In genomic region chr10:30988831-30989458, GRCh38 we compare ENCODE assay signal across 2 cellular contexts.
TF ChIP-seq lines count a peak whose summit lies in the region.

No MANE protein-coding gene starts in this region.

TF ChIP-seq in endothelial cell of umbilical vein, 7 proteins besides CTCF, POLR2A, EP300 and RAD21 (continued from another document):
- TF ChIP-seq JUN (IDR thresholded peaks at IDR 0.05; ENCODE audit: borderline replicate concordance, insufficient read depth, insufficient read length, low read depth) (no peak), MYC (IDR thresholded peaks at IDR 0.05; ENCODE audit: low read depth, low read length) (no peak), GATA2 (IDR thresholded peaks at IDR 0.05; ENCODE audit: insufficient read depth, insufficient read length, low read depth, low read length) (no peak)

TF ChIP-seq in SK-N-SH, 30 proteins besides CTCF, POLR2A, EP300 and RAD21 (continued from another document):
- TF ChIP-seq USF1 (IDR thresholded peaks at IDR 0.05; ENCODE audit: borderline replicate concordance, low read depth) (no peak), MAX (IDR thresholded peaks at IDR 0.05; ENCODE audit: low read depth) (no peak), GABPA (IDR thresholded peaks at IDR 0.05; ENCODE audit: low read depth) (no peak), MEF2A (IDR thresholded peaks at IDR 0.05; ENCODE audit: borderline replicate concordance, low read depth) (no peak)
